ENCODE assay signal across 9 cellular contexts in the genomic region with DNA sequence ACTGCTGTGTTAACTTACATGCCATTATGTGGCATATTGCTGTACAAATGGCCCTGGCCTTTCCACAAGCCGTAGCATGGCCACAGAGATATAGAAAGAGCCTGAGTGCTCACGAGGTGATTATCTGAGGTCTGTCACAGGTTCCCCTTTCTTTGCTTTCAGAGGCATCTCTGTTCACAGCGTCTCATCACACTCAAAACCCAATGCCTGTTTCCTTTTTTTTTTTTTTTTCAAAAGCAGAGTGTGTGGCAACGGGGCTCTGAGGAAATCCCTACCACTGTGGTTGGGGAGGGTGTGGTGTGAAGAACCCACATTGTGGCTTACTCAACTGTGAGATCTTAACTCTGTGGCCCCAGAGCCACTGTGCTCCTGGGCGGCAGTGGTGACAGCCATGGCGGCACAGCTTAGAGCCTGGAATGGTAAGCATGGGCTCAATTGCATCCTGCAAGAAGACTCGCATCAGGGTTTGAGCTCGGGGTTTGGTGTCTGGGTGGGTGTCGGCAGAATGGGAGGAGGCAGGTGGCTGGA. TPM values are rescaled to one million over a fixed set of nuclear protein-coding genes. Genes with fewer than 3 reads are reported as not detected.
A peak's percentile ranks its signal among the peaks of the same experiment; 100 is the strongest.
DNase-seq lines count a peak whose midpoint lies in the region; ATAC-seq and TF ChIP-seq lines count a peak whose summit lies in the region.
"Had no signal": no experiment of that assay in that cellular context is flagged by ENCODE, and none has a peak within 500 bp of the region (broad histone marks: within the 10 kb centered on the region; RNA-seq: fewer than 3 reads in every experiment).

No MANE protein-coding gene starts in this region.

- H3K4me3 ChIP-seq in Loucy (ENCODE audit: low read length, poor library complexity, severe bottlenecking): peak overlapping the region; percentile 62
- peak overlapping the region; percentile 59 for H3K4me3 ChIP-seq in naive thymus-derived CD4-positive, alpha-beta T cell (ENCODE audit: low read length)

- H3K9ac ChIP-seq in Loucy (ENCODE audit: low read depth, low read length, poor library complexity, severe bottlenecking): peak overlapping the region; percentile 46

- H3K27ac Mint-ChIP-seq in naive thymus-derived CD4-positive, alpha-beta T cell: peak overlapping the region in 6 of 9 donors; percentile 14 to 82 (median 58)

- H3K27ac ChIP-seq in naive thymus-derived CD4-positive, alpha-beta T cell (ENCODE audit: low read depth, low read length): no peak overlapping the region

- no peaks in the 10 kb centered on the region for H3K27me3 ChIP-seq in Loucy (ENCODE audit: insufficient read depth, low read length, poor library complexity, severe bottlenecking)
- H3K27me3 ChIP-seq in naive thymus-derived CD4-positive, alpha-beta T cell (ENCODE audit: control insufficient read depth in 2 of 2, insufficient read depth in 2 of 2, low read length in 2 of 2): no peaks in the 10 kb centered on the region

- no peak overlapping the region for H2AFZ ChIP-seq in Loucy (ENCODE audit: low read length)

- H3K9me3 ChIP-seq in Loucy (ENCODE audit: insufficient read depth, low read depth, low read length): no peaks in the 10 kb centered on the region
- no peaks in the 10 kb centered on the region for H3K9me3 ChIP-seq in naive thymus-derived CD4-positive, alpha-beta T cell (ENCODE audit: control insufficient read depth in 2 of 3, low read length in 3 of 3)

- TF ChIP-seq CTCF in Loucy (conservative IDR thresholded peaks at IDR 0.05; ENCODE audit: low read length): no peak

- peaks cover 41% of the 10 kb centered on the region for H3K4me1 ChIP-seq in Loucy (ENCODE audit: insufficient read depth, low read length, poor library complexity, severe bottlenecking)
- peaks cover 29 to 50% of the 10 kb centered on the region in 2 donors for H3K4me1 ChIP-seq in naive thymus-derived CD4-positive, alpha-beta T cell (ENCODE audit: control insufficient read depth in 2 of 2, insufficient read depth in 2 of 2, low read length in 2 of 2)

- DNase-seq in CMK (ENCODE audit: low read depth) (peak; percentile 62), activated T-cell treated with anti-CD3 and anti-CD28 coated beads for 4 hours (peak; percentile 42), DMS153 (lab: John Stamatoyannopoulos, UW) (no peak), NCI-H226 (no peak), HuH-7 (ENCODE audit: low spot score) (no peak)
- peak; percentile 24 to 78 (median 67) for DNase-seq in naive thymus-derived CD4-positive, alpha-beta T cell

- H3K27me3 Mint-ChIP-seq in naive thymus-derived CD4-positive, alpha-beta T cell: peaks cover 6 to 60% (median 12%) of the 10 kb centered on the region in 5 donors

- peak overlapping the region; percentile 69 for H3K4me2 ChIP-seq in Loucy (ENCODE audit: low read depth, low read length, poor library complexity, severe bottlenecking)

- no peaks in the 10 kb centered on the region for H3K36me3 ChIP-seq in Loucy (ENCODE audit: insufficient read depth, low read length)
- no peaks in the 10 kb centered on the region for H3K36me3 ChIP-seq in naive thymus-derived CD4-positive, alpha-beta T cell (ENCODE audit: control insufficient read depth in 2 of 3, insufficient read depth in 3 of 3, low read length in 3 of 3)

- peaks cover 0 to 3% (median 0%) of the 10 kb centered on the region in 11 donors for H3K9me3 Mint-ChIP-seq in naive thymus-derived CD4-positive, alpha-beta T cell

- no peaks in the 10 kb centered on the region for H3K36me3 Mint-ChIP-seq in naive thymus-derived CD4-positive, alpha-beta T cell

- H4K20me1 ChIP-seq in Loucy (ENCODE audit: insufficient read depth, low read length, poor library complexity, severe bottlenecking): no peaks in the 10 kb centered on the region

- CTCF ChIA-PET in naive thymus-derived CD4-positive, alpha-beta T cell (lab: Charles Lee): interaction anchor here (0.8 kb wide), 1 partner anchor 80 kb away, joined by 3 read pairs; no protein-coding TSS in a partner anchor

- ATAC-seq in GM21576 (IDR thresholded peaks at IDR 0.05; ENCODE audit: unreplicated experiment): peak; percentile 81
- ATAC-seq in naive thymus-derived CD4-positive, alpha-beta T cell: peak; percentile 84

- intact Hi-C loops in naive thymus-derived CD4-positive, alpha-beta T cell (cut with micrococcal nuclease): loop anchor here (1.0 to 2.0 kb wide), 4 partner anchors 25 to 176 kb away; a partner anchor contains a TSS

- peak overlapping the region; percentile 25 to 81 (median 64) for H3K4me3 Mint-ChIP-seq in naive thymus-derived CD4-positive, alpha-beta T cell

- no peaks in the 10 kb centered on the region for H3K9me2 ChIP-seq in Loucy (replicated peaks; ENCODE audit: low read depth, low read length)

- H3F3A ChIP-seq in Loucy (ENCODE audit: low read depth): no peaks in the 10 kb centered on the region

- no peaks in the 10 kb centered on the region for H3K79me2 ChIP-seq in Loucy (ENCODE audit: insufficient read depth, low read length)

- POLR2A ChIA-PET in naive thymus-derived CD4-positive, alpha-beta T cell (lab: Charles Lee): no interaction called here

- peaks cover 10 to 39% (median 33%) of the 10 kb centered on the region in 7 donors for H3K4me1 Mint-ChIP-seq in naive thymus-derived CD4-positive, alpha-beta T cell

RNA-seq across cellular contexts. Expression of a gene that starts 30.8 kb away (rescaled TPM):
- total RNA-seq in naive thymus-derived CD4-positive, alpha-beta T cell: 1 to 10 TPM in 1 of 5 experiments, under 1 TPM in 4; 0.08 to 2.1 (median 0.19) TPM
- polyA plus RNA-seq in naive thymus-derived CD4-positive, alpha-beta T cell: not detected
- total RNA-seq: bronchial epithelial cell had no signal

Comparison
In these comparisons a context has a peak if more than half of its experiments do, and no peak if none do; other contexts are left out.
1. DNase-seq: peak in CMK (single experiment), activated T-cell treated with anti-CD3 and anti-CD28 coated beads for 4 hours (single experiment) and naive thymus-derived CD4-positive, alpha-beta T cell (9 of 9); none in DMS153 (single experiment), NCI-H226 (single experiment) and HuH-7 (single experiment).